10 cellular contexts compared by ENCODE assay signal in the genomic region with DNA sequence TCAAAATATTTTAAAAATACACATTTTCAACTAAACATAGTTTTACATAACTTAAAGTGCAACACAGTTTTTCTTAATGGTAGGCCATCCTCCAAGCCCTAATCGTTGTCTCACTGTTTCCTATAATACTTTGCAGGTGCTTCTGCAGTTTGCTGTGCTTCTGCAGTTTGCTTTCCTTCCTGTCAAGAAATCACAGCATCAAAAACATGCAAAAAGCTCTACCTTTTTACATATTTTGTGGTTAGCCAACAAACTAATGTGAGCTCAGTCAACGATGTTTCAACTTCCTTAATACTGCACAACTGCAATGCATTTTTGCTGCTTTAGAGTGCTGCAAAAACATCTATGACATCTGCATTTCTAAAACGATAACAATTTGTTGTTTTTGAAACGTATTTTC. TPM values are rescaled to one million over a fixed set of nuclear protein-coding genes. Genes with fewer than 3 reads are reported as not detected.
A peak's percentile ranks its signal among the peaks of the same experiment; 100 is the strongest.
DNase-seq lines count a peak whose midpoint lies in the region; ATAC-seq, FAIRE-seq and TF ChIP-seq lines count a peak whose summit lies in the region.
"Had no signal": no experiment of that assay in that cellular context is flagged by ENCODE, and none has a peak within 500 bp of the region (broad histone marks: within the 10 kb centered on the region; RNA-seq: fewer than 3 reads in every experiment).

No MANE protein-coding gene starts in this region.

- H3K79me1 ChIP-seq in H9 (ENCODE audit: insufficient read depth, low read depth, low read length, poor library complexity, severe bottlenecking) = no peaks in the 10 kb centered on the region

- H3K27me3 Mint-ChIP-seq in T-cell = no peaks in the 10 kb centered on the region
- H3K27me3 Mint-ChIP-seq in H9 (ENCODE audit: low read depth) = no peaks in the 10 kb centered on the region

- POLR2A ChIA-PET in T-cell (lab: Charles Lee) = interaction anchor here in 1 of 2 donors (0.6 to 0.7 kb wide), 2 partner anchors 25 to 212 kb away, joined by 3 to 4 read pairs; a partner anchor contains a TSS

- H3K4me2 ChIP-seq in H9 (ENCODE audit: insufficient read depth, insufficient read length, low read length) = no peak overlapping the region

- no peak overlapping the region for H2BK20ac ChIP-seq in H9 (ENCODE audit: low read depth, low read length, poor library complexity, severe bottlenecking)

- peak overlapping the region; percentile 90 to 92 for H3K27ac Mint-ChIP-seq in T-cell
- H3K27ac Mint-ChIP-seq in H9 = no peak overlapping the region

- H2AK5ac ChIP-seq in H9 (ENCODE audit: insufficient read length, low read length) = no peak overlapping the region

- TF ChIP-seq CTCF in H9 (conservative IDR thresholded peaks at IDR 0.05) = no peak

- no peak overlapping the region for H2BK5ac ChIP-seq in H9 (ENCODE audit: insufficient read length, low read length)

- DNase-seq in GM12891 (ENCODE audit: insufficient read length, low spot score) (no peak), T-cell (peak in 26 of 34 experiments; percentile 4 to 64 (median 24)), H9 (no peak), GF-D8 (lab: John Stamatoyannopoulos, UW) (no peak), G401 (ENCODE audit: low spot score) (no peak), NCI-H2107 (lab: John Stamatoyannopoulos, UW) (no peak)

- no peak overlapping the region for H3K56ac ChIP-seq in H9 (ENCODE audit: insufficient read length, low read depth, low read length)

- WGBS in H9 (ENCODE audit: extremely low coverage, insufficient read length, low lambda C conversion rate) = no CpG with 5 or more reads among the region's 4 CpGs

- no peak for TF ChIP-seq POLR2A in GM12891 (IDR thresholded peaks at IDR 0.05; ENCODE audit: low read depth, low read length)

- no peak overlapping the region for H3K18ac ChIP-seq in H9 (ENCODE audit: insufficient read length, low read depth, low read length)

- no peak overlapping the region for H3K27ac ChIP-seq in H9 (ENCODE audit: insufficient read length, low read depth, low read length)
- H3K27ac ChIP-seq: epithelial cell of prostate had no signal

- H3K14ac ChIP-seq in H9 (ENCODE audit: insufficient read depth, low read length) = no peak overlapping the region

- H3K4me1 Mint-ChIP-seq in T-cell (peaks cover 87 to 90% (median 89%) of the 10 kb centered on the region in 3 donors), H9 (peaks cover 16 to 18% of the 10 kb centered on the region in 2 experiments)

- no peaks in the 10 kb centered on the region for H4K20me1 ChIP-seq in H9 (ENCODE audit: control insufficient read depth, insufficient read depth, insufficient read length)

- H3K79me2 ChIP-seq in H9 (ENCODE audit: insufficient read depth, low read length) = peaks cover 1% of the 10 kb centered on the region; the same call in 1 of the 2 replicates

- ATAC-seq in GM19372 (IDR thresholded peaks at IDR 0.05; ENCODE audit: low read depth, unreplicated experiment) (peak; percentile 80), HG02981 (IDR thresholded peaks at IDR 0.05; ENCODE audit: unreplicated experiment) (peak; percentile 77), T-cell (replicated peaks in 1 of 4) (peak; percentile 86 to 95 (median 90))
- ATAC-seq: Panc1 had no signal

- CTCF ChIA-PET in T-cell (lab: Charles Lee) = interaction anchor here in 1 of 2 donors (0.8 to 1.5 kb wide), 3 partner anchors 25 to 335 kb away, joined by 3 to 6 read pairs (median 3); a partner anchor contains a TSS

- no peak overlapping the region for H4K5ac ChIP-seq in H9 (ENCODE audit: insufficient read length, low read depth, low read length)

- H3K23me2 ChIP-seq in H9 (ENCODE audit: insufficient read length, low read depth, low read length, poor library complexity, severe bottlenecking) = no peaks in the 10 kb centered on the region

- no peak overlapping the region for H2BK15ac ChIP-seq in H9 (ENCODE audit: low read depth, low read length)

- no peak overlapping the region for H4K91ac ChIP-seq in H9 (ENCODE audit: insufficient read length, low read depth, low read length)

- H3K4me3 Mint-ChIP-seq in T-cell (peak overlapping the region in 2 of 3 donors; percentile 35 to 38), H9 (no peak overlapping the region)

- H3K4me1 ChIP-seq in H9 (ENCODE audit: insufficient read depth, low read length) = no peaks in the 10 kb centered on the region; the same call in 1 of the 2 replicates

- no peak overlapping the region for H2AFZ ChIP-seq in H9 (ENCODE audit: low read length)

- no peak overlapping the region for H3K4ac ChIP-seq in H9 (ENCODE audit: low read depth, low read length)

- H3K9me3 ChIP-seq in H9 (ENCODE audit: control insufficient read depth, low read depth, low read length) = no peaks in the 10 kb centered on the region

- H3K9ac ChIP-seq in H9 (ENCODE audit: extremely low read depth, insufficient read length, low read length) = no peak overlapping the region

- in situ Hi-C loops in G401 (cut with HindIII; ENCODE audit: low sequenced_read_pairs) = no loop called here

- H3K23ac ChIP-seq in H9 (ENCODE audit: insufficient read length, low read depth, low read length) = no peak overlapping the region

- no peak overlapping the region for H2BK12ac ChIP-seq in H9 (ENCODE audit: insufficient read length, low read depth, low read length)

- H3K36me3 Mint-ChIP-seq in T-cell = peaks cover 34% of the 10 kb centered on the region
- peaks cover 0 to 4% (median 0%) of the 10 kb centered on the region in 3 experiments; a peak in 1 of 7 replicates for H3K36me3 Mint-ChIP-seq in H9 (ENCODE audit: insufficient read depth in 1 of 3, low read depth in 3 of 3)

- FAIRE-seq in GM12891 (lab: Jason Lieb, UNC) = peak; percentile 71

- H4K8ac ChIP-seq in H9 (replicated peaks; ENCODE audit: insufficient read length, low read depth, low read length) = no peak overlapping the region

- H3K9me3 Mint-ChIP-seq in T-cell (peaks cover 2 to 10% (median 3%) of the 10 kb centered on the region in 3 donors), H9 (no peaks in the 10 kb centered on the region; a peak in 2 of 5 replicates)

- no peak overlapping the region for H3T11ph ChIP-seq in H9 (ENCODE audit: low read length)

- H3K27me3 ChIP-seq in H9 (ENCODE audit: insufficient read depth, low read length) = no peaks in the 10 kb centered on the region

- no peak overlapping the region for H2BK120ac ChIP-seq in H9 (ENCODE audit: low read depth, low read length, poor library complexity, severe bottlenecking)

TF ChIP-seq in GM12891, 5 proteins besides CTCF, POLR2A, EP300 and RAD21:
- no peak for TF ChIP-seq SPI1 (IDR thresholded peaks at IDR 0.05; ENCODE audit: low read depth, low read length)
- TF ChIP-seq POU2F2 (IDR thresholded peaks at IDR 0.05; ENCODE audit: low read depth, low read length) = peak; percentile 27; the same call in 1 of the 2 replicates

RNA-seq across cellular contexts. Expression of a gene that starts 25.2 kb away (rescaled TPM):
- 17.0 TPM for polyA plus RNA-seq in GM12891 (2012; ENCODE audit: low read depth, missing spikeins)
- total RNA-seq in T-cell (100 to 1,000 TPM; 148 to 210 (median 176) TPM), H9 (2021) (38.1 and 39.4 TPM in 2 replicates)
- 12.7 and 13.3 TPM in 2 replicates for total RNA-seq in G401 (2014; rRNA removed; shearing (Covaris generic))

Comparison
In these comparisons a context has a peak if more than half of its experiments do, and no peak if none do; other contexts are left out.
1. DNase-seq: peak in T-cell (26 of 34); none in GM12891 (single experiment), H9 (single experiment), GF-D8 (single experiment), G401 (single experiment) and NCI-H2107 (single experiment).
2. H3K27ac Mint-ChIP-seq: peak in T-cell (2 of 2); none in H9 (0 of 3).
3. H3K4me3 Mint-ChIP-seq: peak in T-cell (2 of 3); none in H9 (0 of 2).
4. Peak in every context shown above with its lines, with median percentiles within 50 percentile points of each other: ATAC-seq.